ENCODE assay signal across 6 cellular contexts in genomic region chr1:36089393-36090121, GRCh38. TPM values are rescaled to one million over a fixed set of nuclear protein-coding genes. Genes with fewer than 3 reads are reported as not detected.
DNase-seq lines count a peak whose midpoint lies in the region; FAIRE-seq and TF ChIP-seq lines count a peak whose summit lies in the region.

No MANE protein-coding gene starts in this region.

- no peaks in the 10 kb centered on the region for H3K27me3 ChIP-seq in small intestine (ENCODE audit: control insufficient read depth in 2 of 2, insufficient read depth in 2 of 2, low read length in 2 of 2)

- peak overlapping the region; percentile 83 to 94 for H3K27ac ChIP-seq in small intestine (ENCODE audit: low read depth in 1 of 2, low read length in 1 of 2)

- TF ChIP-seq POLR2A in erythroblast (IDR thresholded peaks at IDR 0.05; ENCODE audit: low read length), result no peak

- H3K4me3 ChIP-seq in GM12865 (ENCODE audit: low read depth, low read length) (peak overlapping the region; percentile 92), small intestine (ENCODE audit: low read depth in 1 of 2, low read length in 2 of 2) (peak overlapping the region; percentile 84 to 89)

- peak; percentile 62 for DNase-seq in GM12865 (ENCODE audit: low read depth)
- DNase-seq in NOMO-1 (lab: John Stamatoyannopoulos, UW; ENCODE audit: unreplicated experiment in 2 of 2), result peak; percentile 40 to 51
- DNase-seq in erythroblast (lab: John Stamatoyannopoulos, UW), result peak; percentile 43 to 55
- peak; percentile 65 for DNase-seq in small intestine
- no peak for DNase-seq in NCI-H1436 treated with DMSO at 0.1 percent for 48 hours (lab: John Stamatoyannopoulos, UW)
- DNase-seq in GF-D8 (lab: John Stamatoyannopoulos, UW), result no peak

- H3K4me1 ChIP-seq in small intestine (ENCODE audit: control insufficient read depth in 2 of 2, insufficient read depth in 1 of 2, low read depth in 1 of 2, low read length in 1 of 2), result peaks cover 0 to 4% of the 10 kb centered on the region in 2 donors

- no peak for FAIRE-seq in small intestine (lab: Jason Lieb, UNC)

- TF ChIP-seq CTCF in GM12865 (IDR thresholded peaks at IDR 0.05; ENCODE audit: insufficient read depth, low read depth, low read length, missing control alignments), result no peak

- 2 to 5% (median 3%) methylated on average over 32 of the region's 32 CpGs for WGBS in small intestine, 3 donors

- no peaks in the 10 kb centered on the region for H3K9me3 ChIP-seq in small intestine (ENCODE audit: control insufficient read depth, low read depth)

- H3K36me3 ChIP-seq in small intestine (ENCODE audit: control insufficient read depth in 2 of 2, insufficient read depth in 2 of 2, low read length in 2 of 2), result peaks cover 7 to 8% of the 10 kb centered on the region in 2 donors

RNA-seq across cellular contexts. Expression of gene ADPRS, which starts 0.9 kb away (rescaled TPM):
- polyA plus RNA-seq in small intestine, result 10 to 100 TPM; 24.2 to 38.4 (median 33.8) TPM

RNA-seq across cellular contexts. Expression of gene TEKT2, which starts 5.7 kb away (rescaled TPM):
- polyA plus RNA-seq in small intestine, result under 1 TPM in 1 of 3 donors, not detected in 2; 0.18 TPM

RNA-seq across cellular contexts. Expression of gene COL8A2, which starts 35.5 kb away (rescaled TPM):
- polyA plus RNA-seq in small intestine, result 1 to 10 TPM in 1 of 3 donors, under 1 TPM in 1, not detected in 1; 0.27 to 1.3 TPM

RNA-seq across cellular contexts. Expression of gene TRAPPC3, which starts 59.7 kb away (rescaled TPM):
- polyA plus RNA-seq in small intestine, result 10 to 100 TPM; 70.7 to 90.5 (median 72.5) TPM

Comparison
In these comparisons a context has a peak if more than half of its experiments do, and no peak if none do; other contexts are left out.
1. DNase-seq: peak in GM12865 (single experiment), NOMO-1 (2 of 2), erythroblast (2 of 2) and small intestine (single experiment); none in NCI-H1436 treated with DMSO at 0.1 percent for 48 hours (single experiment) and GF-D8 (single experiment).